In the genomic region with DNA sequence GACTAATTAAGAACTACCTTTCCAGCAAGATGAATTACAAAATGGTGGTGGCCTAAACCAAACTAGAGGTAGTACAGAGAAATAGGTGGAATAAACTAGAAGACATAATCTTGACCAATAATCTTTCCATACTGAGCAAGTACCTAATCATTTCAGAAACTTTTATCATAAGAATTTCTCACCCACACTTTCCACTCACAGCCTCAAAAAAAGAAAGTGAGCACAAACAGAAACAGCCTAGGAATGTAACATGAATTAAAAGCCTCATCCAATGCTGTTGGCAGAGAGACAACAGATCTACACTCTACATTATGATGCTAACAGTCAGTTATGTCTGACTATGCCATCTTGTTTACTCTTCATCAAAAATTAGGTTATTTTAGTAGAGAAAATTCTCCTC, we compare ENCODE assay signal across 10 cellular contexts. TPM values are rescaled to one million over a fixed set of nuclear protein-coding genes. Genes with fewer than 3 reads are reported as not detected.
DNase-seq lines count a peak whose midpoint lies in the region; ATAC-seq and TF ChIP-seq lines count a peak whose summit lies in the region.
"Had no signal": no experiment of that assay in that cellular context is flagged by ENCODE, and none has a peak within 500 bp of the region (broad histone marks: within the 10 kb centered on the region; RNA-seq: fewer than 3 reads in every experiment).

No MANE protein-coding gene starts in this region.

- no peaks in the 10 kb centered on the region for H3K9me2 ChIP-seq in hepatocyte (replicated peaks; ENCODE audit: insufficient read depth)

- H3K9me3 ChIP-seq in hepatocyte (ENCODE audit: low read depth) (no peaks in the 10 kb centered on the region), upper lobe of right lung (no peaks in the 10 kb centered on the region)

- H3K9me3 Mint-ChIP-seq in stimulated activated naive CD8-positive, alpha-beta T cell treated with anti-CD3 and anti-CD28 coated beads, Interleukin-15, Interleukin-2, amounts not matched to agents 100 ng/mL and 50 ng/mL, for 24 hours, result no peaks in the 10 kb centered on the region
- H3K9me3 Mint-ChIP-seq in activated T-helper 1 cell treated with anti-CD3 and anti-CD28 coated beads, Interleukin-12 subunit alpha, Interleukin-12 subunit beta, Interleukin-2, Interleukin-4 antibody, amounts not matched to agents 30 ng/mL and 10 ng/mL and 1 ng/mL, durations not matched to agents 14 hours and 24 hours and 36 hours, result no peaks in the 10 kb centered on the region

- H3K36me3 Mint-ChIP-seq in stimulated activated naive CD8-positive, alpha-beta T cell treated with anti-CD3 and anti-CD28 coated beads, Interleukin-15, Interleukin-2, amounts not matched to agents 100 ng/mL and 50 ng/mL, for 24 hours (ENCODE audit: low read depth), result peaks cover 26% of the 10 kb centered on the region
- peaks cover 13% of the 10 kb centered on the region for H3K36me3 Mint-ChIP-seq in activated T-helper 1 cell treated with anti-CD3 and anti-CD28 coated beads, Interleukin-12 subunit alpha, Interleukin-12 subunit beta, Interleukin-2, Interleukin-4 antibody, amounts not matched to agents 30 ng/mL and 10 ng/mL and 1 ng/mL, durations not matched to agents 14 hours and 24 hours and 36 hours (ENCODE audit: low read depth)

- peak overlapping the region; percentile 93 for H3K4me2 ChIP-seq in hepatocyte

- H2AFZ ChIP-seq in hepatocyte, result no peak overlapping the region

- peak overlapping the region; percentile 39 for H3K27ac ChIP-seq in hepatocyte
- no peak overlapping the region for H3K27ac ChIP-seq in upper lobe of right lung

- ATAC-seq in stimulated activated naive CD8-positive, alpha-beta T cell treated with anti-CD3 and anti-CD28 coated beads, Interleukin-15, Interleukin-2, amounts not matched to agents 100 U/mL and 50 U/mL, for 24 hours, result no peak
- ATAC-seq in upper lobe of right lung, result no peak
- no peak for ATAC-seq in HG03571 (IDR thresholded peaks at IDR 0.05; ENCODE audit: unreplicated experiment)

- peaks cover 17% of the 10 kb centered on the region for H3K4me1 ChIP-seq in hepatocyte (ENCODE audit: insufficient read depth)
- peaks cover 19% of the 10 kb centered on the region for H3K4me1 ChIP-seq in upper lobe of right lung

- peaks cover 50% of the 10 kb centered on the region for H4K20me1 ChIP-seq in hepatocyte (ENCODE audit: insufficient read depth, poor library complexity, severe bottlenecking)

- DNase-seq in stimulated activated naive CD8-positive, alpha-beta T cell treated with anti-CD3 and anti-CD28 coated beads, Interleukin-15, Interleukin-2, amounts not matched to agents 100 U/mL and 50 U/mL, for 24 hours, result no peak
- DNase-seq in activated T-helper 1 cell treated with anti-CD3 and anti-CD28 coated beads, Interleukin-12 subunit alpha, Interleukin-12 subunit beta, Interleukin-2, Interleukin-4 antibody, amounts not matched to agents 30 ng/mL and 10 ng/mL and 1 ng/mL, durations not matched to agents 14 hours and 24 hours and 36 hours (ENCODE audit: low spot score), result no peak
- DNase-seq in hepatocyte (ENCODE audit: low spot score) (no peak), upper lobe of right lung (no peak), SKM-1 (lab: John Stamatoyannopoulos, UW; ENCODE audit: unreplicated experiment) (no peak), NOMO-1 treated with dmso at 0.1 percent for 144 hours (lab: John Stamatoyannopoulos, UW; ENCODE audit: unreplicated experiment) (no peak)
- DNase-seq: GF-D8, retina had no signal

- H3K27ac Mint-ChIP-seq in stimulated activated naive CD8-positive, alpha-beta T cell treated with anti-CD3 and anti-CD28 coated beads, Interleukin-15, Interleukin-2, amounts not matched to agents 100 ng/mL and 50 ng/mL, for 24 hours, result peak overlapping the region; percentile 88
- peak overlapping the region; percentile 83 for H3K27ac Mint-ChIP-seq in activated T-helper 1 cell treated with anti-CD3 and anti-CD28 coated beads, Interleukin-12 subunit alpha, Interleukin-12 subunit beta, Interleukin-2, Interleukin-4 antibody, amounts not matched to agents 30 ng/mL and 10 ng/mL and 1 ng/mL, durations not matched to agents 14 hours and 24 hours and 36 hours

- H3K4me3 ChIP-seq in hepatocyte (peak overlapping the region; percentile 92), upper lobe of right lung (peak overlapping the region; percentile 72)

- no peaks in the 10 kb centered on the region for H3K27me3 Mint-ChIP-seq in stimulated activated naive CD8-positive, alpha-beta T cell treated with anti-CD3 and anti-CD28 coated beads, Interleukin-15, Interleukin-2, amounts not matched to agents 100 ng/mL and 50 ng/mL, for 24 hours
- no peaks in the 10 kb centered on the region for H3K27me3 Mint-ChIP-seq in activated T-helper 1 cell treated with anti-CD3 and anti-CD28 coated beads, Interleukin-12 subunit alpha, Interleukin-12 subunit beta, Interleukin-2, Interleukin-4 antibody, amounts not matched to agents 30 ng/mL and 10 ng/mL and 1 ng/mL, durations not matched to agents 14 hours and 24 hours and 36 hours (ENCODE audit: insufficient read depth)

- peak overlapping the region; percentile 76 for H3K4me3 Mint-ChIP-seq in stimulated activated naive CD8-positive, alpha-beta T cell treated with anti-CD3 and anti-CD28 coated beads, Interleukin-15, Interleukin-2, amounts not matched to agents 100 ng/mL and 50 ng/mL, for 24 hours
- peak overlapping the region; percentile 72 for H3K4me3 Mint-ChIP-seq in activated T-helper 1 cell treated with anti-CD3 and anti-CD28 coated beads, Interleukin-12 subunit alpha, Interleukin-12 subunit beta, Interleukin-2, Interleukin-4 antibody, amounts not matched to agents 30 ng/mL and 10 ng/mL and 1 ng/mL, durations not matched to agents 14 hours and 24 hours and 36 hours

- H3K27me3 ChIP-seq in hepatocyte, result no peaks in the 10 kb centered on the region
- H3K27me3 ChIP-seq in upper lobe of right lung, result no peaks in the 10 kb centered on the region

- peaks cover 57% of the 10 kb centered on the region for H3K4me1 Mint-ChIP-seq in stimulated activated naive CD8-positive, alpha-beta T cell treated with anti-CD3 and anti-CD28 coated beads, Interleukin-15, Interleukin-2, amounts not matched to agents 100 ng/mL and 50 ng/mL, for 24 hours (ENCODE audit: low read depth)
- peaks cover 54% of the 10 kb centered on the region for H3K4me1 Mint-ChIP-seq in activated T-helper 1 cell treated with anti-CD3 and anti-CD28 coated beads, Interleukin-12 subunit alpha, Interleukin-12 subunit beta, Interleukin-2, Interleukin-4 antibody, amounts not matched to agents 30 ng/mL and 10 ng/mL and 1 ng/mL, durations not matched to agents 14 hours and 24 hours and 36 hours (ENCODE audit: low read depth)

- no peaks in the 10 kb centered on the region for H3K36me3 ChIP-seq in hepatocyte (replicated peaks; ENCODE audit: insufficient read depth, low read depth)
- no peaks in the 10 kb centered on the region for H3K36me3 ChIP-seq in upper lobe of right lung

- no peak for TF ChIP-seq CTCF in hepatocyte (IDR thresholded peaks at IDR 0.05; ENCODE audit: poor library complexity)
- no peak for TF ChIP-seq CTCF in upper lobe of right lung (IDR thresholded peaks at IDR 0.05)

- peaks cover 65% of the 10 kb centered on the region for H3K79me2 ChIP-seq in hepatocyte

- intact Hi-C loops in activated T-helper 1 cell treated with anti-CD3 and anti-CD28 coated beads, Interleukin-12 subunit alpha, Interleukin-12 subunit beta, Interleukin-2, Interleukin-4 antibody, amounts not matched to agents 30 ng/mL and 10 ng/mL and 1 ng/mL, durations not matched to agents 14 hours and 24 hours and 36 hours (cut with micrococcal nuclease), result loop anchor here (2.0 kb wide), 2 partner anchors 16 to 56 kb away; no protein-coding TSS in a partner anchor
- intact Hi-C loops in upper lobe of right lung (cut with DNase I), result no loop called here

RNA-seq across cellular contexts. Expression of a gene that starts 1.3 kb away (rescaled TPM):
- total RNA-seq in activated T-helper 1 cell treated with anti-CD3 and anti-CD28 coated beads, Interleukin-12 subunit alpha, Interleukin-12 subunit beta, Interleukin-2, Interleukin-4 antibody, amounts not matched to agents 30 ng/mL and 10 ng/mL and 1 ng/mL, durations not matched to agents 14 hours and 24 hours and 36 hours, result 31.5 and 35.0 TPM in 2 replicates
- total RNA-seq in hepatocyte (23.7 and 25.7 TPM in 2 replicates), upper lobe of right lung (49.7 TPM)
- 8.1 and 8.7 TPM in 2 replicates for polyA plus RNA-seq in hepatocyte
